In genomic region chr7:140745654-140746053, GRCh38 we compare ENCODE assay signal across 12 cellular contexts.
"Had no signal": no experiment of that assay in that cellular context is flagged by ENCODE, and none has a peak within 500 bp of the region (broad histone marks: within the 10 kb centered on the region; RNA-seq: fewer than 3 reads in every experiment).

No MANE protein-coding gene starts in this region.

- H3K27me3 ChIP-seq: dorsolateral prefrontal cortex, hepatocyte, neutrophil, thyroid gland, uterus had no signal

- H3K4me1 ChIP-seq: uterus had no signal

- H3K4me2 ChIP-seq: hepatocyte had no signal

- DNase-seq: activated CD4-positive, alpha-beta memory T cell treated with anti-CD3 and anti-CD28 coated beads for 36 hours; activated CD4-positive, CD25-positive, alpha-beta regulatory T cell treated with anti-CD3 and anti-CD28 coated beads, Interleukin-2, amount 50 U/mL, for 72 hours; activated naive CD4-positive, alpha-beta T cell; aorta; dorsolateral prefrontal cortex; lower lobe of right lung; midbrain; stimulated activated CD4-positive, alpha-beta T cell treated with anti-CD3 and anti-CD28 coated beads, Interleukin-15, amount 100 ng/mL, for 24 hours; thyroid gland; uterus had no signal

- H3K9me3 ChIP-seq: lower lobe of right lung, neutrophil, thyroid gland, uterus had no signal

- H3K27me3 Mint-ChIP-seq: activated CD4-positive, alpha-beta memory T cell treated with anti-CD3 and anti-CD28 coated beads for 36 hours had no signal

- H3K27ac Mint-ChIP-seq: activated CD4-positive, alpha-beta memory T cell treated with anti-CD3 and anti-CD28 coated beads for 36 hours had no signal

- H2AFZ ChIP-seq: hepatocyte had no signal

- H3K36me3 ChIP-seq: uterus had no signal

- H3K4me3 Mint-ChIP-seq: activated CD4-positive, alpha-beta memory T cell treated with anti-CD3 and anti-CD28 coated beads for 36 hours had no signal

- H3K9me3 Mint-ChIP-seq: activated CD4-positive, alpha-beta memory T cell treated with anti-CD3 and anti-CD28 coated beads for 36 hours had no signal

- H3K79me2 ChIP-seq: hepatocyte had no signal

- H3K4me3 ChIP-seq: dorsolateral prefrontal cortex, hepatocyte, lower lobe of right lung, thyroid gland, uterus had no signal

- H3K27ac ChIP-seq: dorsolateral prefrontal cortex, hepatocyte, lower lobe of right lung, neutrophil, thyroid gland, uterus had no signal
